ENCODE assay signal across 9 cellular contexts in genomic region chr22:40215266-40215665, GRCh38. TPM values are rescaled to one million over a fixed set of nuclear protein-coding genes. Genes with fewer than 3 reads are reported as not detected.
DNase-seq lines count a peak whose midpoint lies in the region; ATAC-seq and TF ChIP-seq lines count a peak whose summit lies in the region.
"Had no signal": no experiment of that assay in that cellular context is flagged by ENCODE, and none has a peak within 500 bp of the region (broad histone marks: within the 10 kb centered on the region; RNA-seq: fewer than 3 reads in every experiment).

No MANE protein-coding gene starts in this region.

- peak overlapping the region; percentile 74 for H3K4me2 ChIP-seq in BLaER1

- H3K9me3 ChIP-seq in BLaER1 = no peaks in the 10 kb centered on the region
- H3K9me3 ChIP-seq in right cardiac atrium (ENCODE audit: control insufficient read depth, low read length) = no peaks in the 10 kb centered on the region

- POLR2A ChIA-PET in activated CD4-positive, alpha-beta memory T cell treated with anti-CD3 and anti-CD28 coated beads, Interleukin-2, amount 10 ng/mL, durations not matched to agents 7 days and 5 days (lab: Charles Lee) = interaction anchor here (0.9 to 2.5 kb wide), 15 partner anchors 17 to 171 kb away, joined by 3 to 14 read pairs (median 4); partner anchors contain the start of genes ADSL and TNRC6B

- peak overlapping the region; percentile 73 for H3K27ac Mint-ChIP-seq in activated CD4-positive, alpha-beta memory T cell treated with anti-CD3 and anti-CD28 coated beads, Interleukin-2, amount 10 ng/mL, durations not matched to agents 7 days and 5 days

- intact Hi-C loops in right cardiac atrium (cut with DNase I) = no loop called here

- H3K4me1 Mint-ChIP-seq in activated CD4-positive, alpha-beta memory T cell treated with anti-CD3 and anti-CD28 coated beads, Interleukin-2, amount 10 ng/mL, durations not matched to agents 7 days and 5 days = peaks cover 73% of the 10 kb centered on the region

- H4K20me1 ChIP-seq in BLaER1 = peaks cover 83% of the 10 kb centered on the region

- H3K36me3 ChIP-seq in BLaER1 = peaks cover 44% of the 10 kb centered on the region

- H3K27me3 Mint-ChIP-seq in activated CD4-positive, alpha-beta memory T cell treated with anti-CD3 and anti-CD28 coated beads, Interleukin-2, amount 10 ng/mL, durations not matched to agents 7 days and 5 days = no peaks in the 10 kb centered on the region

- H3K9ac ChIP-seq in BLaER1 = 0 out of 2 replicates have a peak overlapping the region, but pooled peaks have one; percentile 51

- H3K4me3 Mint-ChIP-seq in activated CD4-positive, alpha-beta memory T cell treated with anti-CD3 and anti-CD28 coated beads, Interleukin-2, amount 10 ng/mL, durations not matched to agents 7 days and 5 days = no peak overlapping the region
- H3K4me3 Mint-ChIP-seq: endodermal cell had no signal

- H3K36me3 Mint-ChIP-seq in activated CD4-positive, alpha-beta memory T cell treated with anti-CD3 and anti-CD28 coated beads, Interleukin-2, amount 10 ng/mL, durations not matched to agents 7 days and 5 days (ENCODE audit: low read depth) = peaks cover 9% of the 10 kb centered on the region

- H3K27ac ChIP-seq in BLaER1 (peak overlapping the region; percentile 63; the same call in 1 of the 2 replicates), right cardiac atrium (ENCODE audit: low read length) (no peak overlapping the region)

- DNase-seq in HT1080 (ENCODE audit: low read depth) (peak; percentile 10), right cardiac atrium (peak; percentile 40 to 66 (median 62)), NCI-H2107 treated with DMSO at 0.1 percent for 48 hours (lab: John Stamatoyannopoulos, UW; ENCODE audit: unreplicated experiment) (no peak), GOT3 (lab: John Stamatoyannopoulos, UW) (no peak)
- no peak for DNase-seq in activated CD4-positive, alpha-beta memory T cell treated with anti-CD3 and anti-CD28 coated beads, Interleukin-2, amount 10 ng/mL, durations not matched to agents 7 days and 5 days
- DNase-seq in activated effector memory CD4-positive, alpha-beta T cell treated with Interleukin-2 at 50 U/mL for 16 hours = no peak
- DNase-seq: endodermal cell had no signal

- ATAC-seq in right cardiac atrium (peak in 1 of 2 donors; percentile 33), SK-N-SH treated with all-trans-retinoic acid at 6 μM for 48 hours (no peak)

- H3K9me3 Mint-ChIP-seq in activated CD4-positive, alpha-beta memory T cell treated with anti-CD3 and anti-CD28 coated beads, Interleukin-2, amount 10 ng/mL, durations not matched to agents 7 days and 5 days = no peaks in the 10 kb centered on the region
- H3K9me3 Mint-ChIP-seq: endodermal cell had no signal

- H3K4me1 ChIP-seq in BLaER1 = peaks cover 63% of the 10 kb centered on the region
- H3K4me1 ChIP-seq in right cardiac atrium (ENCODE audit: control insufficient read depth, insufficient read depth, low read length) = peaks cover 38% of the 10 kb centered on the region

- CTCF ChIA-PET in activated CD4-positive, alpha-beta memory T cell treated with anti-CD3 and anti-CD28 coated beads, Interleukin-2, amount 10 ng/mL, durations not matched to agents 7 days and 5 days (lab: Charles Lee) = interaction anchor here (0.5 to 1.5 kb wide), 3 partner anchors 36 to 225 kb away, joined by 3 to 5 read pairs (median 4); no protein-coding TSS in a partner anchor

- 45% methylated on average over 3 of the region's 3 CpGs for WGBS in right cardiac atrium

- H3K4me3 ChIP-seq in BLaER1 (no peak overlapping the region), right cardiac atrium (ENCODE audit: low read length) (no peak overlapping the region)

- no peaks in the 10 kb centered on the region for H3K27me3 ChIP-seq in BLaER1
- H3K27me3 ChIP-seq in right cardiac atrium (ENCODE audit: control insufficient read depth, insufficient read depth) = no peaks in the 10 kb centered on the region

TF ChIP-seq in SK-N-SH treated with all-trans-retinoic acid at 6 μM for 48 hours, 23 proteins besides CTCF, POLR2A, EP300 and RAD21:
- TF ChIP-seq ESRRG (CRISPR knock-in tag; IDR thresholded peaks at IDR 0.05) (no peak), ZNF565 (CRISPR knock-in tag; conservative IDR thresholded peaks at IDR 0.05; ENCODE audit: low read depth) (no peak), CSDC2 (CRISPR knock-in tag; IDR thresholded peaks at IDR 0.05) (no peak)

RNA-seq across cellular contexts. Expression of gene TNRC6B, which starts 37.5 kb away (rescaled TPM):
- 13.7 and 19.3 TPM in 2 replicates for total RNA-seq in HT1080 (2014; rRNA removed; shearing (Covaris generic))
- polyA plus RNA-seq in HT1080 (2015; cell fraction: cytosol; rRNA removed) = 5.1 and 7.8 TPM in 2 replicates
- 12.9 and 28.3 TPM in 2 replicates for polyA plus RNA-seq in HT1080 (2015; cell fraction: nucleus; rRNA removed)
- 10 to 100 TPM; 51.0 to 55.0 TPM for total RNA-seq in activated CD4-positive, alpha-beta memory T cell treated with anti-CD3 and anti-CD28 coated beads, Interleukin-2, amount 10 ng/mL, durations not matched to agents 7 days and 5 days
- 10 to 100 TPM; 38.1 to 50.6 (median 39.8) TPM for total RNA-seq in right cardiac atrium
- 14.4 TPM for polyA plus RNA-seq in right cardiac atrium

Comparison
In these comparisons a context has a peak if more than half of its experiments do, and no peak if none do; other contexts are left out.
1. DNase-seq: peak in HT1080 (single experiment) and right cardiac atrium (3 of 3); none in activated CD4-positive, alpha-beta memory T cell treated with anti-CD3 and anti-CD28 coated beads, Interleukin-2, amount 10 ng/mL, durations not matched to agents 7 days and 5 days (single experiment), activated effector memory CD4-positive, alpha-beta T cell treated with Interleukin-2 at 50 U/mL for 16 hours (single experiment), NCI-H2107 treated with DMSO at 0.1 percent for 48 hours (single experiment) and GOT3 (single experiment).